ENCODE assay signal across 23 cellular contexts in genomic region chr18:6566338-6566911, GRCh38.
A peak's percentile ranks its signal among the peaks of the same experiment; 100 is the strongest.
DNase-seq lines count a peak whose midpoint lies in the region; TF ChIP-seq lines count a peak whose summit lies in the region.
"Had no signal": no experiment of that assay in that cellular context is flagged by ENCODE, and none has a peak within 500 bp of the region (broad histone marks: within the 10 kb centered on the region; RNA-seq: fewer than 3 reads in every experiment).

No MANE protein-coding gene starts in this region.

- no peak overlapping the region for H3K4me3 ChIP-seq in mesodermal cell (ENCODE audit: extremely low read depth, insufficient read depth, low read length, poor library complexity, severe bottlenecking)
- no peak overlapping the region for H3K4me3 ChIP-seq in effector memory CD4-positive, alpha-beta T cell (ENCODE audit: insufficient read depth, low read depth, low read length, poor library complexity, severe bottlenecking)
- H3K4me3 ChIP-seq: lung, prostate gland, SK-N-MC, skin epidermis, transverse colon had no signal

- no peaks in the 10 kb centered on the region for H3K9me3 ChIP-seq in mesodermal cell (ENCODE audit: control insufficient read depth, low read length)
- H3K9me3 ChIP-seq in effector memory CD4-positive, alpha-beta T cell (ENCODE audit: control insufficient read depth, low read length), result no peaks in the 10 kb centered on the region
- H3K9me3 ChIP-seq: prostate gland, transverse colon had no signal

- no peak for TF ChIP-seq CTCF in VCaP (conservative IDR thresholded peaks at IDR 0.05)

- no CpG with 5 or more reads among the region's 3 CpGs for WGBS in mesodermal cell (ENCODE audit: insufficient coverage in 2 of 2), 2 experiments

- H3K27me3 ChIP-seq in effector memory CD4-positive, alpha-beta T cell (replicated peaks; ENCODE audit: control insufficient read depth, insufficient read depth, low read length, poor library complexity, severe bottlenecking), result no peaks in the 10 kb centered on the region
- H3K27me3 ChIP-seq: transverse colon had no signal

- no peaks in the 10 kb centered on the region for H3K36me3 ChIP-seq in mesodermal cell (ENCODE audit: control insufficient read depth, insufficient read depth, low read length)
- no peaks in the 10 kb centered on the region for H3K36me3 ChIP-seq in effector memory CD4-positive, alpha-beta T cell (ENCODE audit: control insufficient read depth, insufficient read depth, low read length)
- H3K36me3 ChIP-seq: prostate gland, transverse colon had no signal

- DNase-seq in ELF-1 (ENCODE audit: low read depth, low spot score) (peak; percentile 73), LoVo (ENCODE audit: low spot score) (peak; percentile 26), caudate nucleus (lab: John Stamatoyannopoulos, UW) (no peak)
- DNase-seq in effector memory CD4-positive, alpha-beta T cell, result no peak
- DNase-seq in activated effector memory CD4-positive, alpha-beta T cell treated with Interleukin-2 at 50 U/mL for 16 hours, result no peak
- DNase-seq: activated B cell treated with CpG ODN at 0.5 μM for 24 hours; activated CD8-positive, alpha-beta T cell treated with anti-CD3 and anti-CD28 coated beads for 36 hours; activated T-cell treated with anti-CD3 and anti-CD28 coated beads, Interleukin-2, amount 50 U/mL, for 24 hours; AML-193; GF-D8; H7; hippocampal formation; MV-4-11; naive thymus-derived CD4-positive, alpha-beta T cell; NCI-H187 treated with DMSO at 0.1 percent for 48 hours; stimulated activated naive CD8-positive, alpha-beta T cell treated with anti-CD3 and anti-CD28 coated beads, Interleukin-15, amount 100 ng/mL, for 72 hours; transverse colon had no signal

- peak overlapping the region; percentile 32 for H3K27ac ChIP-seq in VCaP
- H3K27ac ChIP-seq in mesodermal cell (ENCODE audit: low read depth, low read length, severe bottlenecking), result peak overlapping the region; percentile 41
- H3K27ac ChIP-seq in caudate nucleus (ENCODE audit: low read depth, low read length), result no peak overlapping the region
- H3K27ac ChIP-seq in effector memory CD4-positive, alpha-beta T cell (ENCODE audit: insufficient read depth, low read length, poor library complexity, severe bottlenecking), result no peak overlapping the region
- H3K27ac ChIP-seq: prostate gland, SK-N-MC, transverse colon had no signal

- peaks cover 18% of the 10 kb centered on the region for H3K4me1 ChIP-seq in mesodermal cell (ENCODE audit: control insufficient read depth, insufficient read depth, low read length, poor library complexity, severe bottlenecking)
- H3K4me1 ChIP-seq in effector memory CD4-positive, alpha-beta T cell (ENCODE audit: control insufficient read depth, insufficient read depth, low read length, poor library complexity, severe bottlenecking), result no peaks in the 10 kb centered on the region
- H3K4me1 ChIP-seq: prostate gland, transverse colon had no signal

Comparison
In these comparisons a context has a peak if more than half of its experiments do, and no peak if none do; other contexts are left out.
1. DNase-seq: peak in ELF-1 (single experiment) and LoVo (single experiment); none in caudate nucleus (0 of 61), effector memory CD4-positive, alpha-beta T cell (0 of 3) and activated effector memory CD4-positive, alpha-beta T cell treated with Interleukin-2 at 50 U/mL for 16 hours (single experiment).
2. H3K27ac ChIP-seq: peak in VCaP (single experiment) and mesodermal cell (single experiment); none in caudate nucleus (single experiment) and effector memory CD4-positive, alpha-beta T cell (single experiment).